ENCODE assay signal across 29 cellular contexts in the genomic region with DNA sequence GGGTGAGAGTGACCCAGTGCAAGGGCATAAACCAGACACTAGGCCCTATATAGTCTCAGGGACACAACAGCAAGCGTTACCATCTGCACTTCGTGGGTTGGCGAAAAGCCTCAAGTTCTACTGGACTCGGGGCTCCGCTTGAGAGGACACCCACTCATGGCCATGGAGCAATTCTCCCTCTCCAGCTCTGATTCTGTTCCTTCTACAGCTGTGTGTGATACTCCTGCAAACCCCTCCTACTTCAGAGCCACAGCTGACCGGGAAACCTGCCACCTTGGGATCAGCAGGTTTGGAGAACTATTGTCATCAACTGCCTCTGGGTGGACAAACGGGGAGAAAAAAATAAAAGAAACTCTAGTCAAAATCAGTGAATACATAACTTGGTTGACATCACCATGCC.
"Had no signal": no experiment of that assay in that cellular context is flagged by ENCODE, and none has a peak within 500 bp of the region (broad histone marks: within the 10 kb centered on the region; RNA-seq: fewer than 3 reads in every experiment).

No MANE protein-coding gene starts in this region.

- H3K36me3 Mint-ChIP-seq: activated CD4-positive, alpha-beta memory T cell treated with anti-CD3 and anti-CD28 coated beads for 36 hours; activated CD8-positive, alpha-beta memory T cell treated with anti-CD3 and anti-CD28 coated beads, Interleukin-2, amount 10 ng/mL, durations not matched to agents 7 days and 5 days; activated naive CD4-positive, alpha-beta T cell treated with anti-CD3 and anti-CD28 coated beads, Interleukin-2, amount 10 ng/mL, durations not matched to agents 7 days and 5 days; activated naive CD4-positive, alpha-beta T cell treated with anti-CD3 and anti-CD28 coated beads, Interleukin-2, amount 50 U/mL, for 72 hours; activated naive CD8-positive, alpha-beta T cell treated with anti-CD3 and anti-CD28 coated beads, Interleukin-2, amount 10 ng/mL, durations not matched to agents 7 days and 5 days; brain had no signal

- H3K9me3 ChIP-seq: ascending aorta, breast epithelium, colonic mucosa had no signal

- DNase-seq: activated B cell treated with CpG ODN at 0.5 μM for 24 hours; activated CD4-positive, alpha-beta memory T cell treated with anti-CD3 and anti-CD28 coated beads for 36 hours; activated CD4-positive, alpha-beta T cell treated with anti-CD3 and anti-CD28 coated beads for 48 hours; activated CD4-positive, alpha-beta T cell treated with anti-CD3 and anti-CD28 coated beads, Interleukin-2, amount 50 U/mL, for 1 hour; activated CD8-positive, alpha-beta memory T cell treated with anti-CD3 and anti-CD28 coated beads, Interleukin-2, amount 10 ng/mL, durations not matched to agents 7 days and 5 days; activated CD8-positive, alpha-beta memory T cell treated with anti-CD3 and anti-CD28 coated beads, Interleukin-2, amount 50 U/mL, for 4 hours; activated CD8-positive, alpha-beta T cell treated with anti-CD3 and anti-CD28 coated beads, Interleukin-2, amount 10 ng/mL, durations not matched to agents 7 days and 5 days; activated gamma-delta T cell; activated naive CD4-positive, alpha-beta T cell; activated naive CD4-positive, alpha-beta T cell treated with anti-CD3 and anti-CD28 coated beads, Interleukin-2, amount 10 ng/mL, durations not matched to agents 7 days and 5 days; activated naive CD8-positive, alpha-beta T cell treated with anti-CD3 and anti-CD28 coated beads, Interleukin-2, amount 10 ng/mL, durations not matched to agents 7 days and 5 days; activated T-cell treated with anti-CD3 and anti-CD28 coated beads, Interleukin-2, amount 50 U/mL, for 24 hours; activated T-cell treated with anti-CD3 and anti-CD28 coated beads, Interleukin-2, amount 50 U/mL, for 72 hours; central memory CD4-positive, alpha-beta T cell; cerebellar nuclear complex; colonic mucosa; effector CD8-positive, alpha-beta T cell; foreskin fibroblast; T-helper 17 cell; T1000; WERI-Rb-1 had no signal

- H3K27me3 Mint-ChIP-seq: activated CD8-positive, alpha-beta memory T cell treated with anti-CD3 and anti-CD28 coated beads, Interleukin-2, amount 10 ng/mL, durations not matched to agents 7 days and 5 days; activated naive CD4-positive, alpha-beta T cell treated with anti-CD3 and anti-CD28 coated beads, Interleukin-2, amount 10 ng/mL, durations not matched to agents 7 days and 5 days; activated naive CD8-positive, alpha-beta T cell treated with anti-CD3 and anti-CD28 coated beads, Interleukin-2, amount 10 ng/mL, durations not matched to agents 7 days and 5 days; T-helper 17 cell had no signal

- H3K4me1 ChIP-seq: ascending aorta, breast epithelium had no signal

- H3K4me1 Mint-ChIP-seq: activated B cell treated with CpG ODN at 0.5 μM for 24 hours; activated CD8-positive, alpha-beta memory T cell treated with anti-CD3 and anti-CD28 coated beads, Interleukin-2, amount 10 ng/mL, durations not matched to agents 7 days and 5 days; activated naive CD4-positive, alpha-beta T cell treated with anti-CD3 and anti-CD28 coated beads, Interleukin-2, amount 10 ng/mL, durations not matched to agents 7 days and 5 days; activated naive CD8-positive, alpha-beta T cell treated with anti-CD3 and anti-CD28 coated beads, Interleukin-2, amount 10 ng/mL, durations not matched to agents 7 days and 5 days; T-helper 17 cell had no signal

- H3K9me3 Mint-ChIP-seq: activated B cell treated with CpG ODN at 0.5 μM for 24 hours; activated CD4-positive, alpha-beta memory T cell treated with anti-CD3 and anti-CD28 coated beads for 36 hours; activated naive CD8-positive, alpha-beta T cell treated with anti-CD3 and anti-CD28 coated beads, Interleukin-2, amount 10 ng/mL, durations not matched to agents 7 days and 5 days; activated T-cell treated with anti-CD3 and anti-CD28 coated beads, Interleukin-2, amount 50 U/mL, for 24 hours; T-helper 2 cell treated with Interferon-gamma antibody and Interleukin-4, amounts not matched to agents 5 μg/mL and 100 μg/mL, for 36 hours had no signal

- H3K27me3 ChIP-seq: ascending aorta, cardiac muscle cell, colonic mucosa had no signal

- H3K4me3 Mint-ChIP-seq: activated B cell treated with CpG ODN at 0.5 μM for 24 hours; activated CD4-positive, alpha-beta memory T cell treated with anti-CD3 and anti-CD28 coated beads for 36 hours; activated CD8-positive, alpha-beta memory T cell treated with anti-CD3 and anti-CD28 coated beads, Interleukin-2, amount 10 ng/mL, durations not matched to agents 7 days and 5 days; activated CD8-positive, alpha-beta T cell treated with anti-CD3 and anti-CD28 coated beads, Interleukin-2, amount 10 ng/mL, durations not matched to agents 7 days and 5 days; activated naive CD4-positive, alpha-beta T cell treated with anti-CD3 and anti-CD28 coated beads, Interleukin-2, amount 10 ng/mL, durations not matched to agents 7 days and 5 days; activated naive CD8-positive, alpha-beta T cell treated with anti-CD3 and anti-CD28 coated beads, Interleukin-2, amount 10 ng/mL, durations not matched to agents 7 days and 5 days; activated T-cell treated with anti-CD3 and anti-CD28 coated beads, Interleukin-2, amount 50 U/mL, for 24 hours; activated T-cell treated with anti-CD3 and anti-CD28 coated beads, Interleukin-2, amount 50 U/mL, for 72 hours; T-helper 17 cell; T-helper 2 cell treated with Interferon-gamma antibody and Interleukin-4, amounts not matched to agents 5 μg/mL and 100 μg/mL, for 36 hours had no signal

- ATAC-seq: activated CD4-positive, CD25-positive, alpha-beta regulatory T cell treated with anti-CD3 and anti-CD28 coated beads, Interleukin-2, amount 50 U/mL, for 24 hours; activated CD8-positive, alpha-beta memory T cell treated with anti-CD3 and anti-CD28 coated beads, Interleukin-2, amount 10 ng/mL, durations not matched to agents 7 days and 5 days; activated CD8-positive, alpha-beta T cell treated with anti-CD3 and anti-CD28 coated beads, Interleukin-2, amount 10 ng/mL, durations not matched to agents 7 days and 5 days; activated naive CD4-positive, alpha-beta T cell treated with anti-CD3 and anti-CD28 coated beads, Interleukin-2, amount 50 U/mL, for 72 hours; activated T-cell treated with anti-CD3 and anti-CD28 coated beads, Interleukin-2, amount 50 U/mL, for 72 hours; T-helper 17 cell had no signal

- H3K4me3 ChIP-seq: ascending aorta, breast epithelium, cardiac muscle cell, colonic mucosa had no signal

- H3K27ac ChIP-seq: ascending aorta, breast epithelium, cardiac muscle cell, colonic mucosa, epithelial cell of prostate, WERI-Rb-1 had no signal

- H3K27ac Mint-ChIP-seq: activated B cell treated with CpG ODN at 0.5 μM for 24 hours; activated CD4-positive, alpha-beta memory T cell treated with anti-CD3 and anti-CD28 coated beads for 36 hours; activated CD8-positive, alpha-beta memory T cell treated with anti-CD3 and anti-CD28 coated beads, Interleukin-2, amount 10 ng/mL, durations not matched to agents 7 days and 5 days; activated CD8-positive, alpha-beta T cell treated with anti-CD3 and anti-CD28 coated beads, Interleukin-2, amount 10 ng/mL, durations not matched to agents 7 days and 5 days; activated naive CD4-positive, alpha-beta T cell treated with anti-CD3 and anti-CD28 coated beads, Interleukin-2, amount 10 ng/mL, durations not matched to agents 7 days and 5 days; activated naive CD4-positive, alpha-beta T cell treated with anti-CD3 and anti-CD28 coated beads, Interleukin-2, amount 50 U/mL, for 72 hours; activated naive CD8-positive, alpha-beta T cell treated with anti-CD3 and anti-CD28 coated beads, Interleukin-2, amount 10 ng/mL, durations not matched to agents 7 days and 5 days; activated T-cell treated with anti-CD3 and anti-CD28 coated beads, Interleukin-2, amount 50 U/mL, for 24 hours; activated T-cell treated with anti-CD3 and anti-CD28 coated beads, Interleukin-2, amount 50 U/mL, for 72 hours; T-helper 17 cell; T-helper 2 cell treated with Interferon-gamma antibody and Interleukin-4, amounts not matched to agents 5 μg/mL and 100 μg/mL, for 36 hours had no signal

- H3K36me3 ChIP-seq: ascending aorta, breast epithelium, cardiac muscle cell, colonic mucosa, WERI-Rb-1 had no signal
